In the genomic region with DNA sequence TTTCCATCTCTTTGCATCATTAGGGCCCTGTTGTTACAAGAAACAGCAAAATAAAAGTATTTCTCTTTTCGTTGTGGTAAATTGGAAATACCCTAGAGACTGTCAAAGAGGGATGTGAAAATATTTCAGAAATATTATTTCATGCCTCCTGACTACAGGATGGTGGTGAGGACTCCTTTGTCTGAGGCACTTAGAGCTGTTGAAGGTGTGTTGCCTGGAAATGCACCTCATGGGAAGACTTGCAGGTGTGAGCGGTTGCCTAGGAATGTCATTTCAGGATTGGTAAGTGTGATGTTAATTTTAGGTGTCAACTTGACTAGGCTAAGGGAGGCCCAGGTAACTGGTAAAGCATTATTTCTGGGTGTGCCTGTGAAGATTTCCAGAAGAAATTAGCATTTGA, we compare ENCODE assay signal across 1 cellular context.
TF ChIP-seq lines count a peak whose summit lies in the region.

No MANE protein-coding gene starts in this region.

TF ChIP-seq in WTC11, 78 proteins besides CTCF, POLR2A, EP300 and RAD21 (continued from another document):
- TF ChIP-seq, protein P1, sequence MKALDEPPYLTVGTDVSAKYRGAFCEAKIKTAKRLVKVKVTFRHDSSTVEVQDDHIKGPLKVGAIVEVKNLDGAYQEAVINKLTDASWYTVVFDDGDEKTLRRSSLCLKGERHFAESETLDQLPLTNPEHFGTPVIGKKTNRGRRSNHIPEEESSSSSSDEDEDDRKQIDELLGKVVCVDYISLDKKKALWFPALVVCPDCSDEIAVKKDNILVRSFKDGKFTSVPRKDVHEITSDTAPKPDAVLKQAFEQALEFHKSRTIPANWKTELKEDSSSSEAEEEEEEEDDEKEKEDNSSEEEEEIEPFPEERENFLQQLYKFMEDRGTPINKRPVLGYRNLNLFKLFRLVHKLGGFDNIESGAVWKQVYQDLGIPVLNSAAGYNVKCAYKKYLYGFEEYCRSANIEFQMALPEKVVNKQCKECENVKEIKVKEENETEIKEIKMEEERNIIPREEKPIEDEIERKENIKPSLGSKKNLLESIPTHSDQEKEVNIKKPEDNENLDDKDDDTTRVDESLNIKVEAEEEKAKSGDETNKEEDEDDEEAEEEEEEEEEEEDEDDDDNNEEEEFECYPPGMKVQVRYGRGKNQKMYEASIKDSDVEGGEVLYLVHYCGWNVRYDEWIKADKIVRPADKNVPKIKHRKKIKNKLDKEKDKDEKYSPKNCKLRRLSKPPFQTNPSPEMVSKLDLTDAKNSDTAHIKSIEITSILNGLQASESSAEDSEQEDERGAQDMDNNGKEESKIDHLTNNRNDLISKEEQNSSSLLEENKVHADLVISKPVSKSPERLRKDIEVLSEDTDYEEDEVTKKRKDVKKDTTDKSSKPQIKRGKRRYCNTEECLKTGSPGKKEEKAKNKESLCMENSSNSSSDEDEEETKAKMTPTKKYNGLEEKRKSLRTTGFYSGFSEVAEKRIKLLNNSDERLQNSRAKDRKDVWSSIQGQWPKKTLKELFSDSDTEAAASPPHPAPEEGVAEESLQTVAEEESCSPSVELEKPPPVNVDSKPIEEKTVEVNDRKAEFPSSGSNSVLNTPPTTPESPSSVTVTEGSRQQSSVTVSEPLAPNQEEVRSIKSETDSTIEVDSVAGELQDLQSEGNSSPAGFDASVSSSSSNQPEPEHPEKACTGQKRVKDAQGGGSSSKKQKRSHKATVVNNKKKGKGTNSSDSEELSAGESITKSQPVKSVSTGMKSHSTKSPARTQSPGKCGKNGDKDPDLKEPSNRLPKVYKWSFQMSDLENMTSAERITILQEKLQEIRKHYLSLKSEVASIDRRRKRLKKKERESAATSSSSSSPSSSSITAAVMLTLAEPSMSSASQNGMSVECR (CRISPR knock-in tag; IDR thresholded peaks at IDR 0.05; ENCODE audit: borderline replicate concordance), result no peak
TF ChIP-seq in WTC11: peak in this region for 2.
